Comparison of ENCODE assay signal across 15 cellular contexts in genomic region chr15:78018445-78018844, GRCh38. TPM values are rescaled to one million over a fixed set of nuclear protein-coding genes. Genes with fewer than 3 reads are reported as not detected.
DNase-seq lines count a peak whose midpoint lies in the region; ATAC-seq, FAIRE-seq and TF ChIP-seq lines count a peak whose summit lies in the region.
"Had no signal": no experiment of that assay in that cellular context is flagged by ENCODE, and none has a peak within 500 bp of the region (broad histone marks: within the 10 kb centered on the region; RNA-seq: fewer than 3 reads in every experiment).

No MANE protein-coding gene starts in this region.

- H3K4me2 ChIP-seq in BLaER1 treated with 17β-estradiol and CSF1 and Interleukin-3, amounts not matched to agents 10 nM and 100 nM: peak overlapping the region; percentile 64 to 88 (median 67)
- no peak overlapping the region for H3K4me2 ChIP-seq in osteoblast (ENCODE audit: insufficient read depth, low read length)

- ATAC-seq in GM19035 (IDR thresholded peaks at IDR 0.05; ENCODE audit: unreplicated experiment): no peak
- ATAC-seq: gastroesophageal sphincter; stimulated activated naive CD8-positive, alpha-beta T cell treated with anti-CD3 and anti-CD28 coated beads, Interleukin-15, Interleukin-2, amounts not matched to agents 100 U/mL and 50 U/mL, for 24 hours had no signal

- peaks cover 14 to 34% (median 23%) of the 10 kb centered on the region in 10 experiments for H3K4me1 ChIP-seq in BLaER1 treated with 17β-estradiol and CSF1 and Interleukin-3, amounts not matched to agents 10 nM and 100 nM
- H3K4me1 ChIP-seq in osteoblast (ENCODE audit: insufficient read depth, low read length): no peaks in the 10 kb centered on the region

- no peak overlapping the region for H3K4me3 ChIP-seq in BLaER1 treated with 17β-estradiol and CSF1 and Interleukin-3, amounts not matched to agents 10 nM and 100 nM
- H3K4me3 ChIP-seq in osteoblast (ENCODE audit: insufficient read depth, low read length): no peak overlapping the region
- no peak overlapping the region for H3K4me3 ChIP-seq in foreskin fibroblast (ENCODE audit: low read depth in 1 of 2, low read length in 2 of 2)
- H3K4me3 ChIP-seq: gastroesophageal sphincter had no signal

- FAIRE-seq in GM19239 (lab: Jason Lieb, UNC): peak; percentile 66

- peak overlapping the region in 7 of 11 experiments; percentile 4 to 52 (median 19); a peak in 7 of 22 replicates for H3K27ac ChIP-seq in BLaER1 treated with 17β-estradiol and CSF1 and Interleukin-3, amounts not matched to agents 10 nM and 100 nM
- H3K27ac ChIP-seq in epithelial cell of prostate (peak overlapping the region; percentile 25), osteoblast (ENCODE audit: low read depth, low read length) (no peak overlapping the region)

- no peaks in the 10 kb centered on the region for H3K9me3 ChIP-seq in BLaER1 treated with 17β-estradiol and CSF1 and Interleukin-3, amounts not matched to agents 10 nM and 100 nM (replicated peaks in 1 of 11)
- no peaks in the 10 kb centered on the region for H3K9me3 ChIP-seq in osteoblast (ENCODE audit: low read depth, low read length)
- H3K9me3 ChIP-seq: gastroesophageal sphincter had no signal

- H3K9ac ChIP-seq in BLaER1 treated with 17β-estradiol and CSF1 and Interleukin-3, amounts not matched to agents 10 nM and 100 nM: peak overlapping the region in 8 of 11 experiments; percentile 12 to 49 (median 24); a peak in 9 of 22 replicates

- no peak for TF ChIP-seq CTCF in osteoblast (IDR thresholded peaks at IDR 0.05; ENCODE audit: extremely low read depth, low read depth, low read length)
- no peak for TF ChIP-seq CTCF in foreskin fibroblast (IDR thresholded peaks at IDR 0.05; ENCODE audit: low read depth, low read length)

- H3K36me3 ChIP-seq in BLaER1 treated with 17β-estradiol and CSF1 and Interleukin-3, amounts not matched to agents 10 nM and 100 nM: peaks cover 65 to 86% (median 78%) of the 10 kb centered on the region in 11 experiments
- peaks cover 53% of the 10 kb centered on the region for H3K36me3 ChIP-seq in osteoblast (ENCODE audit: insufficient read depth, low read length)

- H3K79me2 ChIP-seq in osteoblast (ENCODE audit: insufficient read depth, low read length): peaks cover 3% of the 10 kb centered on the region

- peaks cover 0 to 26% (median 6%) of the 10 kb centered on the region in 11 experiments; a peak in 8 of 22 replicates for H4K20me1 ChIP-seq in BLaER1 treated with 17β-estradiol and CSF1 and Interleukin-3, amounts not matched to agents 10 nM and 100 nM
- H4K20me1 ChIP-seq in osteoblast (ENCODE audit: insufficient read depth, low read length): peaks cover 5% of the 10 kb centered on the region

- DNase-seq in GM19239 (ENCODE audit: insufficient read length, low spot score) (no peak), epithelial cell of prostate (ENCODE audit: low read depth, low spot score) (no peak), osteoblast (ENCODE audit: insufficient read length, low spot score, missing footprints) (peak; percentile 39), foreskin fibroblast (no peak)
- DNase-seq in activated CD4-positive, alpha-beta T cell treated with anti-CD3 and anti-CD28 coated beads, Interleukin-2, amount 50 U/mL, for 1 hour: no peak
- DNase-seq: activated CD4-positive, alpha-beta T cell treated with anti-CD3 and anti-CD28 coated beads for 1 hour; anterior cingulate cortex; DMS79 treated with DMSO at 0.1 percent for 48 hours; Karpas-422; NCI-H446 treated with DMSO at 0.1 percent for 48 hours; SHP77; stimulated activated naive CD8-positive, alpha-beta T cell treated with anti-CD3 and anti-CD28 coated beads, Interleukin-15, Interleukin-2, amounts not matched to agents 100 U/mL and 50 U/mL, for 24 hours had no signal

- no peak overlapping the region for H2AFZ ChIP-seq in osteoblast (ENCODE audit: low read length)

- H3K27me3 ChIP-seq in BLaER1 treated with 17β-estradiol and CSF1 and Interleukin-3, amounts not matched to agents 10 nM and 100 nM: no peaks in the 10 kb centered on the region
- no peaks in the 10 kb centered on the region for H3K27me3 ChIP-seq in osteoblast (ENCODE audit: insufficient read depth, low read length)
- H3K27me3 ChIP-seq: gastroesophageal sphincter had no signal

RNA-seq across cellular contexts. Expression of gene TBC1D2B, which starts 59.1 kb away (rescaled TPM):
- total RNA-seq in osteoblast: 57.8 and 58.3 TPM in 2 replicates
